26 cellular contexts compared by ENCODE assay signal in genomic region chr10:10630281-10630680, GRCh38.
"Had no signal": no experiment of that assay in that cellular context is flagged by ENCODE, and none has a peak within 500 bp of the region (broad histone marks: within the 10 kb centered on the region; RNA-seq: fewer than 3 reads in every experiment).

No MANE protein-coding gene starts in this region.

- H3K4me3 ChIP-seq: cardiac muscle cell, SK-N-MC had no signal

- DNase-seq: activated CD4-positive, alpha-beta memory T cell treated with anti-CD3 and anti-CD28 coated beads for 36 hours; activated CD4-positive, alpha-beta T cell treated with anti-CD3 and anti-CD28 coated beads, Interleukin-2, amount 10 ng/mL, durations not matched to agents 7 days and 5 days; activated CD4-positive, CD25-positive, alpha-beta regulatory T cell; activated gamma-delta T cell; activated naive CD4-positive, alpha-beta T cell treated with anti-CD3 and anti-CD28 coated beads for 36 hours; activated T-cell treated with anti-CD3 and anti-CD28 coated beads for 4 hours; activated T-cell treated with anti-CD3 and anti-CD28 coated beads, Interleukin-2, amount 50 U/mL, for 48 hours; amygdala; brain microvascular endothelial cell; KG1; NCI-H1048; NCI-H146; NCI-H187 treated with DMSO at 0.1 percent for 48 hours; NCI-H2081 treated with DMSO at 0.1 percent for 48 hours; NCI-H526; NCI-H774; NK-92 treated with Interleukin-12 subunit alpha and Interleukin-12 subunit beta, amount 100 ng/mL, for 24 hours; PC-3; SIG-M5; T-cell; T-helper 2 cell; T1000 had no signal

- H3K27ac ChIP-seq: brain microvascular endothelial cell, cardiac muscle cell, SK-N-MC had no signal

- H3K27ac Mint-ChIP-seq: activated CD4-positive, alpha-beta memory T cell treated with anti-CD3 and anti-CD28 coated beads for 36 hours; activated CD4-positive, alpha-beta T cell treated with anti-CD3 and anti-CD28 coated beads, Interleukin-2, amount 10 ng/mL, durations not matched to agents 7 days and 5 days; activated naive CD4-positive, alpha-beta T cell treated with anti-CD3 and anti-CD28 coated beads for 36 hours; activated naive CD8-positive, alpha-beta T cell; activated T-helper 17 cell treated with anti-CD3 and anti-CD28 coated beads, Interleukin-2, amount 50 U/mL, for 72 hours; T-cell had no signal

- H3K4me1 Mint-ChIP-seq: activated CD4-positive, alpha-beta T cell treated with anti-CD3 and anti-CD28 coated beads, Interleukin-2, amount 10 ng/mL, durations not matched to agents 7 days and 5 days; activated T-helper 17 cell treated with anti-CD3 and anti-CD28 coated beads, Interleukin-2, amount 50 U/mL, for 72 hours; T-cell had no signal

- H3K36me3 ChIP-seq: brain microvascular endothelial cell, cardiac muscle cell had no signal

- H3K36me3 Mint-ChIP-seq: activated CD4-positive, alpha-beta memory T cell treated with anti-CD3 and anti-CD28 coated beads for 36 hours; activated naive CD8-positive, alpha-beta T cell; T-cell had no signal

- H3K9me3 Mint-ChIP-seq: activated CD4-positive, alpha-beta memory T cell treated with anti-CD3 and anti-CD28 coated beads for 36 hours; activated CD4-positive, alpha-beta T cell treated with anti-CD3 and anti-CD28 coated beads, Interleukin-2, amount 10 ng/mL, durations not matched to agents 7 days and 5 days; activated naive CD4-positive, alpha-beta T cell treated with anti-CD3 and anti-CD28 coated beads for 36 hours; activated T-helper 17 cell treated with anti-CD3 and anti-CD28 coated beads, Interleukin-2, amount 50 U/mL, for 72 hours; T-cell had no signal

- H3K4me3 Mint-ChIP-seq: activated CD4-positive, alpha-beta memory T cell treated with anti-CD3 and anti-CD28 coated beads for 36 hours; activated CD4-positive, alpha-beta T cell treated with anti-CD3 and anti-CD28 coated beads, Interleukin-2, amount 10 ng/mL, durations not matched to agents 7 days and 5 days; activated naive CD4-positive, alpha-beta T cell treated with anti-CD3 and anti-CD28 coated beads for 36 hours; activated naive CD8-positive, alpha-beta T cell; activated T-helper 17 cell treated with anti-CD3 and anti-CD28 coated beads, Interleukin-2, amount 50 U/mL, for 72 hours; T-cell had no signal

- ATAC-seq: activated T-helper 17 cell treated with anti-CD3 and anti-CD28 coated beads, Interleukin-2, amount 50 U/mL, for 72 hours; PC-3; T-cell had no signal

- H3K27me3 ChIP-seq: brain microvascular endothelial cell, cardiac muscle cell had no signal
